17 cellular contexts compared by ENCODE assay signal in the genomic region with DNA sequence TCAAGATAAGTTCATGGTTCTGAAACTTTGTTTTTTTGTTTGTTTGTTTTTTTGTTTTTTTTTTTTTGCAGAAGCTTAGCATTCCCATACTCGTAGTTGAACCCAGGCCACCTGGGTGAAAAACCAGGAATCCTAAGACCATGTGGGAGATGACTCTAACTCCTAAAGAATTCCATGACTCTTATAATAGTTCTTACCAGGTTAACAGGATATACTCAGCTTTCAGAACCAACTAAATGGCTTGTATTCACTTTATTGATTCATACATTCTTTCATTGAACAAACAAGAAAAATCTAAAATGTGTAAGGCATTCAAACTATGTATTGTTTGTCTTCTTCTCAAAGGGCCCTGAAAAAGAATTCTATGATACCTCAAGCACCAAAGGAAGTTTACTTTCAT. TPM values are rescaled to one million over a fixed set of nuclear protein-coding genes. Genes with fewer than 3 reads are reported as not detected.
DNase-seq lines count a peak whose midpoint lies in the region; ATAC-seq and TF ChIP-seq lines count a peak whose summit lies in the region.
"Had no signal": no experiment of that assay in that cellular context is flagged by ENCODE, and none has a peak within 500 bp of the region (broad histone marks: within the 10 kb centered on the region; RNA-seq: fewer than 3 reads in every experiment).

No MANE protein-coding gene starts in this region.

- DNase-seq in Caco-2: no peak
- peak in 1 of 2 experiments; percentile 72 for DNase-seq in PC-9
- DNase-seq in foreskin keratinocyte: peak; percentile 21 to 50
- peak; percentile 16 to 58 for DNase-seq in trophoblast cell
- DNase-seq in activated T-helper 1 cell treated with anti-CD3 and anti-CD28 coated beads, Interleukin-12 subunit alpha, Interleukin-12 subunit beta, Interleukin-2, Interleukin-4 antibody, amounts not matched to agents 30 ng/mL and 10 ng/mL and 1 ng/mL, durations not matched to agents 14 hours and 24 hours and 36 hours (ENCODE audit: low spot score): no peak
- DNase-seq in T-helper 2 cell: no peak
- no peak for DNase-seq in activated CD4-positive, alpha-beta T cell treated with anti-CD3 and anti-CD28 coated beads, Interleukin-2, amount 10 ng/mL, durations not matched to agents 7 days and 5 days
- DNase-seq: COR-L47, NCI-H1417 treated with DMSO at 0.1 percent for 48 hours, NCI-H2029, NCI-H510A, SHP77 treated with DMSO at 0.1 percent for 48 hours had no signal

- H3K4me2 ChIP-seq in PC-9: peak overlapping the region; percentile 26; the same call in 1 of the 2 replicates
- no peak overlapping the region for H3K4me2 ChIP-seq in trophoblast cell (ENCODE audit: low read length)
- H3K4me2 ChIP-seq: GM23338 had no signal

- H3K36me3 ChIP-seq in Caco-2 (ENCODE audit: control insufficient read depth, insufficient read depth, low read length) (no peaks in the 10 kb centered on the region), PC-9 (ENCODE audit: low read depth) (no peaks in the 10 kb centered on the region; the same call in 1 of the 2 replicates), trophoblast cell (ENCODE audit: control insufficient read depth in 1 of 2, insufficient read depth in 2 of 2, low read length in 2 of 2) (peaks cover 0 to 2% of the 10 kb centered on the region in 2 experiments)

- H3K79me2 ChIP-seq in PC-9 (ENCODE audit: low read depth): no peaks in the 10 kb centered on the region
- no peaks in the 10 kb centered on the region for H3K79me2 ChIP-seq in trophoblast cell (ENCODE audit: control insufficient read depth, insufficient read depth, low read length, poor library complexity)

- no peak overlapping the region for H3K23ac ChIP-seq in trophoblast cell (ENCODE audit: low read length)

- H3K9me3 ChIP-seq in Caco-2 (no peaks in the 10 kb centered on the region), PC-9 (ENCODE audit: insufficient read depth, low read depth) (no peaks in the 10 kb centered on the region), trophoblast cell (ENCODE audit: insufficient read depth, low read depth, low read length) (no peaks in the 10 kb centered on the region)

- H3K9me3 Mint-ChIP-seq in Caco-2 (ENCODE audit: unreplicated experiment): no peaks in the 10 kb centered on the region
- no peaks in the 10 kb centered on the region for H3K9me3 Mint-ChIP-seq in activated T-helper 1 cell treated with anti-CD3 and anti-CD28 coated beads, Interleukin-12 subunit alpha, Interleukin-12 subunit beta, Interleukin-2, Interleukin-4 antibody, amounts not matched to agents 30 ng/mL and 10 ng/mL and 1 ng/mL, durations not matched to agents 14 hours and 24 hours and 36 hours
- H3K9me3 Mint-ChIP-seq in activated CD4-positive, alpha-beta T cell treated with anti-CD3 and anti-CD28 coated beads, Interleukin-2, amount 10 ng/mL, durations not matched to agents 7 days and 5 days: no peaks in the 10 kb centered on the region
- H3K9me3 Mint-ChIP-seq: GM23338 had no signal

- POLR2A ChIA-PET in Caco-2 (lab: Charles Lee): no interaction called here
- POLR2A ChIA-PET in PC-9 (lab: Charles Lee; ENCODE audit: unreplicated experiment): interaction anchor here (0.6 kb wide), 2 partner anchors 42 to 412 kb away, joined by 3 to 4 read pairs; no protein-coding TSS in a partner anchor
- POLR2A ChIA-PET in activated CD4-positive, alpha-beta T cell treated with anti-CD3 and anti-CD28 coated beads, Interleukin-2, amount 10 ng/mL, durations not matched to agents 7 days and 5 days (lab: Charles Lee): no interaction called here

- H3K4me1 Mint-ChIP-seq in Caco-2 (ENCODE audit: low read depth, unreplicated experiment): peaks cover 19% of the 10 kb centered on the region
- H3K4me1 Mint-ChIP-seq in activated T-helper 1 cell treated with anti-CD3 and anti-CD28 coated beads, Interleukin-12 subunit alpha, Interleukin-12 subunit beta, Interleukin-2, Interleukin-4 antibody, amounts not matched to agents 30 ng/mL and 10 ng/mL and 1 ng/mL, durations not matched to agents 14 hours and 24 hours and 36 hours (ENCODE audit: low read depth): no peaks in the 10 kb centered on the region
- H3K4me1 Mint-ChIP-seq in activated CD4-positive, alpha-beta T cell treated with anti-CD3 and anti-CD28 coated beads, Interleukin-2, amount 10 ng/mL, durations not matched to agents 7 days and 5 days: no peaks in the 10 kb centered on the region
- H3K4me1 Mint-ChIP-seq: CD14-positive monocyte, GM23338 had no signal

- no peaks in the 10 kb centered on the region for H4K20me1 ChIP-seq in PC-9 (ENCODE audit: insufficient read depth)

- no peak overlapping the region for H3K18ac ChIP-seq in trophoblast cell (ENCODE audit: low read length)

- no peak overlapping the region for H2BK120ac ChIP-seq in trophoblast cell (ENCODE audit: insufficient read depth, low read length, poor library complexity)

- H3K36me3 Mint-ChIP-seq in Caco-2 (ENCODE audit: insufficient read depth, unreplicated experiment): peaks cover 12% of the 10 kb centered on the region
- H3K36me3 Mint-ChIP-seq in activated T-helper 1 cell treated with anti-CD3 and anti-CD28 coated beads, Interleukin-12 subunit alpha, Interleukin-12 subunit beta, Interleukin-2, Interleukin-4 antibody, amounts not matched to agents 30 ng/mL and 10 ng/mL and 1 ng/mL, durations not matched to agents 14 hours and 24 hours and 36 hours (ENCODE audit: low read depth): peaks cover 6% of the 10 kb centered on the region
- H3K36me3 Mint-ChIP-seq in activated CD4-positive, alpha-beta T cell treated with anti-CD3 and anti-CD28 coated beads, Interleukin-2, amount 10 ng/mL, durations not matched to agents 7 days and 5 days (ENCODE audit: low read depth): peaks cover 13% of the 10 kb centered on the region

- H3K4me1 ChIP-seq in Caco-2 (peaks cover 22% of the 10 kb centered on the region), PC-9 (replicated peaks; ENCODE audit: insufficient read depth) (peaks cover 12% of the 10 kb centered on the region; the same call in 1 of the 2 replicates), foreskin keratinocyte (no peaks in the 10 kb centered on the region), trophoblast cell (ENCODE audit: control insufficient read depth in 1 of 2, insufficient read depth in 2 of 2, low read length in 2 of 2) (no peaks in the 10 kb centered on the region)

- H2BK12ac ChIP-seq in trophoblast cell (ENCODE audit: low read length): no peak overlapping the region

- no peak overlapping the region for H2AK5ac ChIP-seq in trophoblast cell (ENCODE audit: low read length)

- no peaks in the 10 kb centered on the region for H3K79me1 ChIP-seq in trophoblast cell (ENCODE audit: low read length)

- no peak overlapping the region for H3K4ac ChIP-seq in trophoblast cell (ENCODE audit: low read depth, low read length)

- H4K8ac ChIP-seq in trophoblast cell (ENCODE audit: low read depth, low read length): no peak overlapping the region

- peaks cover 10% of the 10 kb centered on the region for H3F3A ChIP-seq in PC-9 (ENCODE audit: insufficient read depth, low read depth)

- H3K4me3 Mint-ChIP-seq in Caco-2 (ENCODE audit: unreplicated experiment): no peak overlapping the region
- H3K4me3 Mint-ChIP-seq in activated T-helper 1 cell treated with anti-CD3 and anti-CD28 coated beads, Interleukin-12 subunit alpha, Interleukin-12 subunit beta, Interleukin-2, Interleukin-4 antibody, amounts not matched to agents 30 ng/mL and 10 ng/mL and 1 ng/mL, durations not matched to agents 14 hours and 24 hours and 36 hours: no peak overlapping the region
- no peak overlapping the region for H3K4me3 Mint-ChIP-seq in activated CD4-positive, alpha-beta T cell treated with anti-CD3 and anti-CD28 coated beads, Interleukin-2, amount 10 ng/mL, durations not matched to agents 7 days and 5 days
- H3K4me3 Mint-ChIP-seq: CD14-positive monocyte, GM23338 had no signal

- H3K9ac ChIP-seq in trophoblast cell (ENCODE audit: low read length): no peak overlapping the region

- H3K27ac ChIP-seq in PC-9 (peak overlapping the region; percentile 53), foreskin keratinocyte (no peak overlapping the region), trophoblast cell (ENCODE audit: low read depth, low read length) (no peak overlapping the region)

- H2BK5ac ChIP-seq in trophoblast cell (ENCODE audit: low read depth, low read length, poor library complexity): no peak overlapping the region

- CTCF ChIA-PET in Caco-2 (lab: Charles Lee): no interaction called here
- CTCF ChIA-PET in PC-9 (lab: Charles Lee): no interaction called here
- CTCF ChIA-PET in activated CD4-positive, alpha-beta T cell treated with anti-CD3 and anti-CD28 coated beads, Interleukin-2, amount 10 ng/mL, durations not matched to agents 7 days and 5 days (lab: Charles Lee): interaction anchor here (0.6 kb wide), 1 partner anchor 14 kb away, joined by 3 read pairs; no protein-coding TSS in a partner anchor

- H3K27ac Mint-ChIP-seq in Caco-2 (ENCODE audit: unreplicated experiment): peak overlapping the region; percentile 66
- H3K27ac Mint-ChIP-seq in activated T-helper 1 cell treated with anti-CD3 and anti-CD28 coated beads, Interleukin-12 subunit alpha, Interleukin-12 subunit beta, Interleukin-2, Interleukin-4 antibody, amounts not matched to agents 30 ng/mL and 10 ng/mL and 1 ng/mL, durations not matched to agents 14 hours and 24 hours and 36 hours: no peak overlapping the region
- no peak overlapping the region for H3K27ac Mint-ChIP-seq in activated CD4-positive, alpha-beta T cell treated with anti-CD3 and anti-CD28 coated beads, Interleukin-2, amount 10 ng/mL, durations not matched to agents 7 days and 5 days
- H3K27ac Mint-ChIP-seq: GM23338 had no signal

- no peak overlapping the region for H4K12ac ChIP-seq in trophoblast cell (ENCODE audit: low read depth, low read length)

- ATAC-seq in foreskin keratinocyte (no peak), HG02763 (IDR thresholded peaks at IDR 0.05; ENCODE audit: unreplicated experiment) (no peak)
- ATAC-seq: GM12878, GM23338 had no signal

- H4K91ac ChIP-seq in trophoblast cell (ENCODE audit: low read depth, low read length): no peak overlapping the region

- no peaks in the 10 kb centered on the region for H3K27me3 Mint-ChIP-seq in Caco-2 (ENCODE audit: insufficient read depth, unreplicated experiment)
- H3K27me3 Mint-ChIP-seq in activated T-helper 1 cell treated with anti-CD3 and anti-CD28 coated beads, Interleukin-12 subunit alpha, Interleukin-12 subunit beta, Interleukin-2, Interleukin-4 antibody, amounts not matched to agents 30 ng/mL and 10 ng/mL and 1 ng/mL, durations not matched to agents 14 hours and 24 hours and 36 hours (ENCODE audit: insufficient read depth): no peaks in the 10 kb centered on the region
- H3K27me3 Mint-ChIP-seq in activated CD4-positive, alpha-beta T cell treated with anti-CD3 and anti-CD28 coated beads, Interleukin-2, amount 10 ng/mL, durations not matched to agents 7 days and 5 days: no peaks in the 10 kb centered on the region

- H3K9me2 ChIP-seq in PC-9 (ENCODE audit: insufficient read depth): no peaks in the 10 kb centered on the region

- no TSS peak for BruUV-seq in Caco-2 (replicated peaks; lab: Mats Ljungman, UMichigan)
- no TSS peak for BruUV-seq in PC-9 (replicated peaks; lab: Mats Ljungman, UMichigan)

- no peak overlapping the region for H3K4me3 ChIP-seq in Caco-2 (ENCODE audit: low read depth, low read length)
- H3K4me3 ChIP-seq in PC-9: no peak overlapping the region
- H3K4me3 ChIP-seq in trophoblast cell (ENCODE audit: low read depth, low read length): no peak overlapping the region
- H3K4me3 ChIP-seq: GM12878, GM23338 had no signal

- H3K27me3 ChIP-seq in Caco-2 (replicated peaks; ENCODE audit: control insufficient read depth, insufficient read depth, low read length): no peaks in the 10 kb centered on the region
- H3K27me3 ChIP-seq in PC-9 (ENCODE audit: insufficient read depth, low read depth): no peaks in the 10 kb centered on the region
- H3K27me3 ChIP-seq in foreskin keratinocyte: no peaks in the 10 kb centered on the region
- no peaks in the 10 kb centered on the region for H3K27me3 ChIP-seq in trophoblast cell (ENCODE audit: insufficient read depth, low read length)

- TF ChIP-seq CTCF in Caco-2 (IDR thresholded peaks at IDR 0.05; ENCODE audit: insufficient read depth in 1 of 2, low read depth in 1 of 2, low read length in 1 of 2, severe bottlenecking in 1 of 2, unreplicated experiment in 1 of 2) (no peak), PC-9 (conservative IDR thresholded peaks at IDR 0.05) (no peak), foreskin keratinocyte (conservative IDR thresholded peaks at IDR 0.05) (no peak)

- intact Hi-C loops in Caco-2 (cut with micrococcal nuclease; ENCODE audit: unreplicated experiment) (loop anchor here (1.0 kb wide), 1 partner anchor 8 kb away; no protein-coding TSS in a partner anchor), PC-9 (cut with micrococcal nuclease; ENCODE audit: unreplicated experiment) (no loop called here)
- intact Hi-C loops in activated T-helper 1 cell treated with anti-CD3 and anti-CD28 coated beads, Interleukin-12 subunit alpha, Interleukin-12 subunit beta, Interleukin-2, Interleukin-4 antibody, amounts not matched to agents 30 ng/mL and 10 ng/mL and 1 ng/mL, durations not matched to agents 14 hours and 24 hours and 36 hours (cut with micrococcal nuclease): no loop called here

- no peak overlapping the region for H3K14ac ChIP-seq in trophoblast cell (ENCODE audit: low read length)

- H2AFZ ChIP-seq in PC-9: no peak overlapping the region
- no peak overlapping the region for H2AFZ ChIP-seq in trophoblast cell (ENCODE audit: insufficient read depth, low read length, poor library complexity)
- H2AFZ ChIP-seq: GM23338 had no signal

- no CpG with 5 or more reads among the region's 1 CpG for WGBS in trophoblast cell (ENCODE audit: extremely low coverage, insufficient coverage, insufficient read length)

RNA-seq across cellular contexts. Expression of gene KLF5, which starts 40.5 kb away (rescaled TPM):
- total RNA-seq in Caco-2 (2022) (80.1 and 103 TPM in 2 replicates), PC-9 (2021) (54.3 and 65.9 TPM in 2 replicates), foreskin keratinocyte (75.7 and 85.3 TPM in 2 replicates)
- polyA plus RNA-seq in foreskin keratinocyte: 31.6 and 39.7 TPM in 2 replicates
- 38.8 and 41.2 TPM in 2 replicates for polyA plus RNA-seq in trophoblast cell (2013)
- 2.4 and 2.5 TPM in 2 replicates for total RNA-seq in activated T-helper 1 cell treated with anti-CD3 and anti-CD28 coated beads, Interleukin-12 subunit alpha, Interleukin-12 subunit beta, Interleukin-2, Interleukin-4 antibody, amounts not matched to agents 30 ng/mL and 10 ng/mL and 1 ng/mL, durations not matched to agents 14 hours and 24 hours and 36 hours
- total RNA-seq in activated CD4-positive, alpha-beta T cell treated with anti-CD3 and anti-CD28 coated beads, Interleukin-2, amount 10 ng/mL, durations not matched to agents 7 days and 5 days: 1 to 10 TPM; 4.7 to 4.8 TPM
- total RNA-seq: G401 had no signal

Comparison
In these comparisons a context has a peak if more than half of its experiments do, and no peak if none do; other contexts are left out.
1. DNase-seq: peak in foreskin keratinocyte (2 of 2) and trophoblast cell (2 of 2); none in Caco-2 (0 of 2), activated T-helper 1 cell treated with anti-CD3 and anti-CD28 coated beads, Interleukin-12 subunit alpha, Interleukin-12 subunit beta, Interleukin-2, Interleukin-4 antibody, amounts not matched to agents 30 ng/mL and 10 ng/mL and 1 ng/mL, durations not matched to agents 14 hours and 24 hours and 36 hours (single experiment), T-helper 2 cell (0 of 5) and activated CD4-positive, alpha-beta T cell treated with anti-CD3 and anti-CD28 coated beads, Interleukin-2, amount 10 ng/mL, durations not matched to agents 7 days and 5 days (single experiment).